In the genomic region with DNA sequence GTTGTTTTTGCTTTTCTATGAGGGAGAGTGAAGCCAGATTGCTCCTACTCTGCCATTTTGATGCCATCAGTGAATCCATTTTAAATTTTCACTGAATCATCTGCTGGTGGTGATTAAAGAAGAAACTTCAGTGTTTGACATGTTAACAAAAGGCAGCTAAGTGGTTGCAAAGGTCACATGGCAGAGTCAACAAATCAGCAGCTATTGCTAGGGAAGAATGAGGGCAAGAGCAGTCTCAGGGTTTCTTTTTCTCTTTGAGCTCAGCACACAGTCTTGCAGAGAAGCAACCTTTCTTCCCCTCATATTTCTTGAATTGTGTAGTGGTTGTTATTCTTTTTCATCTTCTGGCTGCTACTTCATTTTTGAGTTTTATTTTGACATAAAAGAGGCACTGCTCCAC, we compare ENCODE assay signal across 2 cellular contexts.
TF ChIP-seq lines count a peak whose summit lies in the region.

No MANE protein-coding gene starts in this region.

TF ChIP-seq in GM23338, 12 proteins besides CTCF, POLR2A, EP300 and RAD21 (continued from another document):
- TF ChIP-seq, protein P1, sequence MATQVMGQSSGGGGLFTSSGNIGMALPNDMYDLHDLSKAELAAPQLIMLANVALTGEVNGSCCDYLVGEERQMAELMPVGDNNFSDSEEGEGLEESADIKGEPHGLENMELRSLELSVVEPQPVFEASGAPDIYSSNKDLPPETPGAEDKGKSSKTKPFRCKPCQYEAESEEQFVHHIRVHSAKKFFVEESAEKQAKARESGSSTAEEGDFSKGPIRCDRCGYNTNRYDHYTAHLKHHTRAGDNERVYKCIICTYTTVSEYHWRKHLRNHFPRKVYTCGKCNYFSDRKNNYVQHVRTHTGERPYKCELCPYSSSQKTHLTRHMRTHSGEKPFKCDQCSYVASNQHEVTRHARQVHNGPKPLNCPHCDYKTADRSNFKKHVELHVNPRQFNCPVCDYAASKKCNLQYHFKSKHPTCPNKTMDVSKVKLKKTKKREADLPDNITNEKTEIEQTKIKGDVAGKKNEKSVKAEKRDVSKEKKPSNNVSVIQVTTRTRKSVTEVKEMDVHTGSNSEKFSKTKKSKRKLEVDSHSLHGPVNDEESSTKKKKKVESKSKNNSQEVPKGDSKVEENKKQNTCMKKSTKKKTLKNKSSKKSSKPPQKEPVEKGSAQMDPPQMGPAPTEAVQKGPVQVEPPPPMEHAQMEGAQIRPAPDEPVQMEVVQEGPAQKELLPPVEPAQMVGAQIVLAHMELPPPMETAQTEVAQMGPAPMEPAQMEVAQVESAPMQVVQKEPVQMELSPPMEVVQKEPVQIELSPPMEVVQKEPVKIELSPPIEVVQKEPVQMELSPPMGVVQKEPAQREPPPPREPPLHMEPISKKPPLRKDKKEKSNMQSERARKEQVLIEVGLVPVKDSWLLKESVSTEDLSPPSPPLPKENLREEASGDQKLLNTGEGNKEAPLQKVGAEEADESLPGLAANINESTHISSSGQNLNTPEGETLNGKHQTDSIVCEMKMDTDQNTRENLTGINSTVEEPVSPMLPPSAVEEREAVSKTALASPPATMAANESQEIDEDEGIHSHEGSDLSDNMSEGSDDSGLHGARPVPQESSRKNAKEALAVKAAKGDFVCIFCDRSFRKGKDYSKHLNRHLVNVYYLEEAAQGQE (IDR thresholded peaks at IDR 0.05; ENCODE audit: unreplicated experiment): no peak
- TF ChIP-seq JUNB (IDR thresholded peaks at IDR 0.05; ENCODE audit: unreplicated experiment): no peak
- TF ChIP-seq POLR2AphosphoS5 (IDR thresholded peaks at IDR 0.05; ENCODE audit: low read depth): no peak
- TF ChIP-seq, protein P2, sequence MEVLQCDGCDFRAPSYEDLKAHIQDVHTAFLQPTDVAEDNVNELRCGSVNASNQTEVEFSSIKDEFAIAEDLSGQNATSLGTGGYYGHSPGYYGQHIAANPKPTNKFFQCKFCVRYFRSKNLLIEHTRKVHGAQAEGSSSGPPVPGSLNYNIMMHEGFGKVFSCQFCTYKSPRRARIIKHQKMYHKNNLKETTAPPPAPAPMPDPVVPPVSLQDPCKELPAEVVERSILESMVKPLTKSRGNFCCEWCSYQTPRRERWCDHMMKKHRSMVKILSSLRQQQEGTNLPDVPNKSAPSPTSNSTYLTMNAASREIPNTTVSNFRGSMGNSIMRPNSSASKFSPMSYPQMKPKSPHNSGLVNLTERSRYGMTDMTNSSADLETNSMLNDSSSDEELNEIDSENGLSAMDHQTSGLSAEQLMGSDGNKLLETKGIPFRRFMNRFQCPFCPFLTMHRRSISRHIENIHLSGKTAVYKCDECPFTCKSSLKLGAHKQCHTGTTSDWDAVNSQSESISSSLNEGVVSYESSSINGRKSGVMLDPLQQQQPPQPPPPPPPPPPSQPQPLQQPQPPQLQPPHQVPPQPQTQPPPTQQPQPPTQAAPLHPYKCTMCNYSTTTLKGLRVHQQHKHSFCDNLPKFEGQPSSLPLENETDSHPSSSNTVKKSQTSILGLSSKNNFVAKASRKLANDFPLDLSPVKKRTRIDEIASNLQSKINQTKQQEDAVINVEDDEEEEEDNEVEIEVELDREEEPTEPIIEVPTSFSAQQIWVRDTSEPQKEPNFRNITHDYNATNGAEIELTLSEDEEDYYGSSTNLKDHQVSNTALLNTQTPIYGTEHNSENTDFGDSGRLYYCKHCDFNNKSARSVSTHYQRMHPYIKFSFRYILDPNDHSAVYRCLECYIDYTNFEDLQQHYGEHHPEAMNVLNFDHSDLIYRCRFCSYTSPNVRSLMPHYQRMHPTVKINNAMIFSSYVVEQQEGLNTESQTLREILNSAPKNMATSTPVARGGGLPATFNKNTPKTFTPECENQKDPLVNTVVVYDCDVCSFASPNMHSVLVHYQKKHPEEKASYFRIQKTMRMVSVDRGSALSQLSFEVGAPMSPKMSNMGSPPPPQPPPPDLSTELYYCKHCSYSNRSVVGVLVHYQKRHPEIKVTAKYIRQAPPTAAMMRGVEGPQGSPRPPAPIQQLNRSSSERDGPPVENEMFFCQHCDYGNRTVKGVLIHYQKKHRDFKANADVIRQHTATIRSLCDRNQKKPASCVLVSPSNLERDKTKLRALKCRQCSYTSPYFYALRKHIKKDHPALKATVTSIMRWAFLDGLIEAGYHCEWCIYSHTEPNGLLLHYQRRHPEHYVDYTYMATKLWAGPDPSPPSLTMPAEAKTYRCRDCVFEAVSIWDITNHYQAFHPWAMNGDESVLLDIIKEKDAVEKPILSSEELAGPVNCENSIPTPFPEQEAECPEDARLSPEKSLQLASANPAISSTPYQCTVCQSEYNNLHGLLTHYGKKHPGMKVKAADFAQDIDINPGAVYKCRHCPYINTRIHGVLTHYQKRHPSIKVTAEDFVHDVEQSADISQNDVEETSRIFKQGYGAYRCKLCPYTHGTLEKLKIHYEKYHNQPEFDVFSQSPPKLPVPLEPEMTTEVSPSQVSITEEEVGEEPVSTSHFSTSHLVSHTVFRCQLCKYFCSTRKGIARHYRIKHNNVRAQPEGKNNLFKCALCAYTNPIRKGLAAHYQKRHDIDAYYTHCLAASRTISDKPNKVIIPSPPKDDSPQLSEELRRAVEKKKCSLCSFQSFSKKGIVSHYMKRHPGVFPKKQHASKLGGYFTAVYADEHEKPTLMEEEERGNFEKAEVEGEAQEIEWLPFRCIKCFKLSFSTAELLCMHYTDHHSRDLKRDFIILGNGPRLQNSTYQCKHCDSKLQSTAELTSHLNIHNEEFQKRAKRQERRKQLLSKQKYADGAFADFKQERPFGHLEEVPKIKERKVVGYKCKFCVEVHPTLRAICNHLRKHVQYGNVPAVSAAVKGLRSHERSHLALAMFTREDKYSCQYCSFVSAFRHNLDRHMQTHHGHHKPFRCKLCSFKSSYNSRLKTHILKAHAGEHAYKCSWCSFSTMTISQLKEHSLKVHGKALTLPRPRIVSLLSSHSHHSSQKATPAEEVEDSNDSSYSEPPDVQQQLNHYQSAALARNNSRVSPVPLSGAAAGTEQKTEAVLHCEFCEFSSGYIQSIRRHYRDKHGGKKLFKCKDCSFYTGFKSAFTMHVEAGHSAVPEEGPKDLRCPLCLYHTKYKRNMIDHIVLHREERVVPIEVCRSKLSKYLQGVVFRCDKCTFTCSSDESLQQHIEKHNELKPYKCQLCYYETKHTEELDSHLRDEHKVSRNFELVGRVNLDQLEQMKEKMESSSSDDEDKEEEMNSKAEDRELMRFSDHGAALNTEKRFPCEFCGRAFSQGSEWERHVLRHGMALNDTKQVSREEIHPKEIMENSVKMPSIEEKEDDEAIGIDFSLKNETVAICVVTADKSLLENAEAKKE (CRISPR knock-in tag; IDR thresholded peaks at IDR 0.05): no peak
- TF ChIP-seq ZNF114 (CRISPR knock-in tag; IDR thresholded peaks at IDR 0.05): no peak
- TF ChIP-seq, protein P3, sequence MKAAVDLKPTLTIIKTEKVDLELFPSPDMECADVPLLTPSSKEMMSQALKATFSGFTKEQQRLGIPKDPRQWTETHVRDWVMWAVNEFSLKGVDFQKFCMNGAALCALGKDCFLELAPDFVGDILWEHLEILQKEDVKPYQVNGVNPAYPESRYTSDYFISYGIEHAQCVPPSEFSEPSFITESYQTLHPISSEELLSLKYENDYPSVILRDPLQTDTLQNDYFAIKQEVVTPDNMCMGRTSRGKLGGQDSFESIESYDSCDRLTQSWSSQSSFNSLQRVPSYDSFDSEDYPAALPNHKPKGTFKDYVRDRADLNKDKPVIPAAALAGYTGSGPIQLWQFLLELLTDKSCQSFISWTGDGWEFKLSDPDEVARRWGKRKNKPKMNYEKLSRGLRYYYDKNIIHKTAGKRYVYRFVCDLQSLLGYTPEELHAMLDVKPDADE (IDR thresholded peaks at IDR 0.05): no peak
- no peak for TF ChIP-seq EZH2 (IDR thresholded peaks at IDR 0.05; ENCODE audit: low read depth, unreplicated experiment)
- TF ChIP-seq STAT1 (IDR thresholded peaks at IDR 0.05; ENCODE audit: unreplicated experiment): no peak
- no peak for TF ChIP-seq NANOG (IDR thresholded peaks at IDR 0.05; ENCODE audit: borderline replicate concordance)
- TF ChIP-seq ZNF331 (CRISPR knock-in tag; IDR thresholded peaks at IDR 0.05; ENCODE audit: low read depth): no peak

TF ChIP-seq in SK-N-SH treated with all-trans-retinoic acid at 6 μM for 48 hours, 23 proteins besides CTCF, POLR2A, EP300 and RAD21 (continued from another document):
- TF ChIP-seq, protein P4, sequence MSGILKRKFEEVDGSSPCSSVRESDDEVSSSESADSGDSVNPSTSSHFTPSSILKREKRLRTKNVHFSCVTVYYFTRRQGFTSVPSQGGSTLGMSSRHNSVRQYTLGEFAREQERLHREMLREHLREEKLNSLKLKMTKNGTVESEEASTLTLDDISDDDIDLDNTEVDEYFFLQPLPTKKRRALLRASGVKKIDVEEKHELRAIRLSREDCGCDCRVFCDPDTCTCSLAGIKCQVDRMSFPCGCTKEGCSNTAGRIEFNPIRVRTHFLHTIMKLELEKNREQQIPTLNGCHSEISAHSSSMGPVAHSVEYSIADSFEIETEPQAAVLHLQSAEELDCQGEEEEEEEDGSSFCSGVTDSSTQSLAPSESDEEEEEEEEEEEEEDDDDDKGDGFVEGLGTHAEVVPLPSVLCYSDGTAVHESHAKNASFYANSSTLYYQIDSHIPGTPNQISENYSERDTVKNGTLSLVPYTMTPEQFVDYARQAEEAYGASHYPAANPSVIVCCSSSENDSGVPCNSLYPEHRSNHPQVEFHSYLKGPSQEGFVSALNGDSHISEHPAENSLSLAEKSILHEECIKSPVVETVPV (CRISPR knock-in tag; IDR thresholded peaks at IDR 0.05): no peak
- TF ChIP-seq PPARA (CRISPR knock-in tag; IDR thresholded peaks at IDR 0.05; ENCODE audit: borderline replicate concordance) (no peak), ISL1 (CRISPR knock-in tag; IDR thresholded peaks at IDR 0.05) (no peak), TOX (CRISPR knock-in tag; IDR thresholded peaks at IDR 0.05; ENCODE audit: borderline replicate concordance) (no peak), GLIS3 (CRISPR knock-in tag; IDR thresholded peaks at IDR 0.05) (no peak), ARNTL (CRISPR knock-in tag; IDR thresholded peaks at IDR 0.05; ENCODE audit: borderline replicate concordance, low read depth) (no peak), ZFP30 (CRISPR knock-in tag; IDR thresholded peaks at IDR 0.05) (no peak), CSDC2 (CRISPR knock-in tag; IDR thresholded peaks at IDR 0.05) (no peak), BACH2 (CRISPR knock-in tag; IDR thresholded peaks at IDR 0.05; ENCODE audit: borderline replicate concordance) (no peak), ZNF70 (CRISPR knock-in tag; IDR thresholded peaks at IDR 0.05) (no peak), TCF4 (CRISPR knock-in tag; IDR thresholded peaks at IDR 0.05; ENCODE audit: borderline replicate concordance) (no peak), RARB (CRISPR knock-in tag; IDR thresholded peaks at IDR 0.05) (no peak), SNAI2 (CRISPR knock-in tag; IDR thresholded peaks at IDR 0.05) (no peak)
- TF ChIP-seq, protein P5, sequence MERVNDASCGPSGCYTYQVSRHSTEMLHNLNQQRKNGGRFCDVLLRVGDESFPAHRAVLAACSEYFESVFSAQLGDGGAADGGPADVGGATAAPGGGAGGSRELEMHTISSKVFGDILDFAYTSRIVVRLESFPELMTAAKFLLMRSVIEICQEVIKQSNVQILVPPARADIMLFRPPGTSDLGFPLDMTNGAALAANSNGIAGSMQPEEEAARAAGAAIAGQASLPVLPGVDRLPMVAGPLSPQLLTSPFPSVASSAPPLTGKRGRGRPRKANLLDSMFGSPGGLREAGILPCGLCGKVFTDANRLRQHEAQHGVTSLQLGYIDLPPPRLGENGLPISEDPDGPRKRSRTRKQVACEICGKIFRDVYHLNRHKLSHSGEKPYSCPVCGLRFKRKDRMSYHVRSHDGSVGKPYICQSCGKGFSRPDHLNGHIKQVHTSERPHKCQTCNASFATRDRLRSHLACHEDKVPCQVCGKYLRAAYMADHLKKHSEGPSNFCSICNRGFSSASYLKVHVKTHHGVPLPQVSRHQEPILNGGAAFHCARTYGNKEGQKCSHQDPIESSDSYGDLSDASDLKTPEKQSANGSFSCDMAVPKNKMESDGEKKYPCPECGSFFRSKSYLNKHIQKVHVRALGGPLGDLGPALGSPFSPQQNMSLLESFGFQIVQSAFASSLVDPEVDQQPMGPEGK (CRISPR knock-in tag; IDR thresholded peaks at IDR 0.05; ENCODE audit: borderline replicate concordance): no peak
- TF ChIP-seq, protein P6, sequence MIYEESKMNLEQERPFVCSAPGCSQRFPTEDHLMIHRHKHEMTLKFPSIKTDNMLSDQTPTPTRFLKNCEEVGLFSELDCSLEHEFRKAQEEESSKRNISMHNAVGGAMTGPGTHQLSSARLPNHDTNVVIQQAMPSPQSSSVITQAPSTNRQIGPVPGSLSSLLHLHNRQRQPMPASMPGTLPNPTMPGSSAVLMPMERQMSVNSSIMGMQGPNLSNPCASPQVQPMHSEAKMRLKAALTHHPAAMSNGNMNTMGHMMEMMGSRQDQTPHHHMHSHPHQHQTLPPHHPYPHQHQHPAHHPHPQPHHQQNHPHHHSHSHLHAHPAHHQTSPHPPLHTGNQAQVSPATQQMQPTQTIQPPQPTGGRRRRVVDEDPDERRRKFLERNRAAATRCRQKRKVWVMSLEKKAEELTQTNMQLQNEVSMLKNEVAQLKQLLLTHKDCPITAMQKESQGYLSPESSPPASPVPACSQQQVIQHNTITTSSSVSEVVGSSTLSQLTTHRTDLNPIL (CRISPR knock-in tag; IDR thresholded peaks at IDR 0.05; ENCODE audit: low read depth): no peak
- TF ChIP-seq, protein P7, sequence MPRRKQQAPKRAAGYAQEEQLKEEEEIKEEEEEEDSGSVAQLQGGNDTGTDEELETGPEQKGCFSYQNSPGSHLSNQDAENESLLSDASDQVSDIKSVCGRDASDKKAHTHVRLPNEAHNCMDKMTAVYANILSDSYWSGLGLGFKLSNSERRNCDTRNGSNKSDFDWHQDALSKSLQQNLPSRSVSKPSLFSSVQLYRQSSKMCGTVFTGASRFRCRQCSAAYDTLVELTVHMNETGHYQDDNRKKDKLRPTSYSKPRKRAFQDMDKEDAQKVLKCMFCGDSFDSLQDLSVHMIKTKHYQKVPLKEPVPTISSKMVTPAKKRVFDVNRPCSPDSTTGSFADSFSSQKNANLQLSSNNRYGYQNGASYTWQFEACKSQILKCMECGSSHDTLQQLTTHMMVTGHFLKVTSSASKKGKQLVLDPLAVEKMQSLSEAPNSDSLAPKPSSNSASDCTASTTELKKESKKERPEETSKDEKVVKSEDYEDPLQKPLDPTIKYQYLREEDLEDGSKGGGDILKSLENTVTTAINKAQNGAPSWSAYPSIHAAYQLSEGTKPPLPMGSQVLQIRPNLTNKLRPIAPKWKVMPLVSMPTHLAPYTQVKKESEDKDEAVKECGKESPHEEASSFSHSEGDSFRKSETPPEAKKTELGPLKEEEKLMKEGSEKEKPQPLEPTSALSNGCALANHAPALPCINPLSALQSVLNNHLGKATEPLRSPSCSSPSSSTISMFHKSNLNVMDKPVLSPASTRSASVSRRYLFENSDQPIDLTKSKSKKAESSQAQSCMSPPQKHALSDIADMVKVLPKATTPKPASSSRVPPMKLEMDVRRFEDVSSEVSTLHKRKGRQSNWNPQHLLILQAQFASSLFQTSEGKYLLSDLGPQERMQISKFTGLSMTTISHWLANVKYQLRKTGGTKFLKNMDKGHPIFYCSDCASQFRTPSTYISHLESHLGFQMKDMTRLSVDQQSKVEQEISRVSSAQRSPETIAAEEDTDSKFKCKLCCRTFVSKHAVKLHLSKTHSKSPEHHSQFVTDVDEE (CRISPR knock-in tag; IDR thresholded peaks at IDR 0.05): no peak
